In genomic region chr3:71926242-71926560, GRCh38 we compare ENCODE assay signal across 8 cellular contexts.
DNase-seq lines count a peak whose midpoint lies in the region; ATAC-seq, FAIRE-seq and TF ChIP-seq lines count a peak whose summit lies in the region.

No MANE protein-coding gene starts in this region.

- H3K27me3 ChIP-seq in DOHH2 (ENCODE audit: control insufficient read depth, low read length) (peaks cover 62% of the 10 kb centered on the region), small intestine (ENCODE audit: control insufficient read depth in 2 of 2, insufficient read depth in 2 of 2, low read length in 2 of 2) (no peaks in the 10 kb centered on the region)

- WGBS in small intestine, 3 donors = 7 to 27% (median 12%) methylated on average over 2 of the region's 2 CpGs

- H3K36me3 ChIP-seq in DOHH2 (ENCODE audit: control insufficient read depth, low read length) (no peaks in the 10 kb centered on the region), HEK293 (ENCODE audit: control insufficient read depth in 2 of 2, insufficient read depth in 1 of 2, low read length in 2 of 2) (no peaks in the 10 kb centered on the region), small intestine (ENCODE audit: control insufficient read depth in 2 of 2, insufficient read depth in 2 of 2, low read length in 2 of 2) (no peaks in the 10 kb centered on the region)

- no peak overlapping the region for H3K27ac ChIP-seq in DOHH2 (ENCODE audit: low read depth, low read length)
- no peak overlapping the region for H3K27ac ChIP-seq in HEK293 (ENCODE audit: extremely low read depth, low read depth, low read length)
- H3K27ac ChIP-seq in small intestine (ENCODE audit: low read depth in 1 of 2, low read length in 1 of 2) = no peak overlapping the region

- H3K9me2 ChIP-seq in DOHH2 (replicated peaks; ENCODE audit: control insufficient read depth, low read length) = no peaks in the 10 kb centered on the region

- peak; percentile 74 to 84 for DNase-seq in NCI-H526 (lab: John Stamatoyannopoulos, UW)
- peak; percentile 69 for DNase-seq in small intestine

- H3K4me2 ChIP-seq in DOHH2 (ENCODE audit: low read length) = no peak overlapping the region

- no peaks in the 10 kb centered on the region; the same call in 1 of the 2 replicates for H4K20me1 ChIP-seq in DOHH2 (ENCODE audit: control insufficient read depth, insufficient read depth, low read depth, low read length)

- H3K4me3 ChIP-seq in DOHH2 (ENCODE audit: low read length) = no peak overlapping the region
- H3K4me3 ChIP-seq in HEK293 (ENCODE audit: low read depth, low read length) = no peak overlapping the region
- H3K4me3 ChIP-seq in small intestine (ENCODE audit: low read depth in 1 of 2, low read length in 2 of 2) = no peak overlapping the region

- CTCF ChIA-PET in HEK293 (lab: Yijun Ruan, JAX) = interaction anchor here (0.7 to 1.0 kb wide), 4 partner anchors 51 to 911 kb away, joined by 3 to 4 read pairs (median 3); no protein-coding TSS in a partner anchor

- ATAC-seq in esophagus mucosa (peak; percentile 59), HG02938 (IDR thresholded peaks at IDR 0.05; ENCODE audit: unreplicated experiment) (no peak), GM18873 (IDR thresholded peaks at IDR 0.05; ENCODE audit: low FRiP score, unreplicated experiment) (no peak), GM19035 (IDR thresholded peaks at IDR 0.05; ENCODE audit: unreplicated experiment) (no peak)

- TF ChIP-seq CTCF in DOHH2 (IDR thresholded peaks at IDR 0.05; ENCODE audit: low read depth, low read length, poor library complexity, severe bottlenecking) (peak; percentile 57), HEK293 (tag by site-specific recombination; IDR thresholded peaks at IDR 0.05) (no peak)

- POLR2A ChIA-PET in HEK293 (lab: Yijun Ruan, JAX) = interaction anchor here (0.6 kb wide), 1 partner anchor 336 kb away, joined by 3 read pairs; no protein-coding TSS in a partner anchor

- H3K9me3 ChIP-seq in DOHH2 (ENCODE audit: control insufficient read depth, insufficient read depth, low read length) = no peaks in the 10 kb centered on the region
- no peaks in the 10 kb centered on the region for H3K9me3 ChIP-seq in HEK293 (ENCODE audit: control insufficient read depth, insufficient read depth, low read depth, low read length)
- no peaks in the 10 kb centered on the region for H3K9me3 ChIP-seq in small intestine (ENCODE audit: control insufficient read depth, low read depth)

- peaks cover 6% of the 10 kb centered on the region; the same call in 1 of the 2 replicates for H3K4me1 ChIP-seq in DOHH2 (ENCODE audit: control insufficient read depth, low read length)
- H3K4me1 ChIP-seq in HEK293 (ENCODE audit: control insufficient read depth, insufficient read depth, low read length) = no peaks in the 10 kb centered on the region
- peaks cover 0 to 3% of the 10 kb centered on the region in 2 donors for H3K4me1 ChIP-seq in small intestine (ENCODE audit: control insufficient read depth in 2 of 2, insufficient read depth in 1 of 2, low read depth in 1 of 2, low read length in 1 of 2)

- H3F3A ChIP-seq in DOHH2 (ENCODE audit: control insufficient read depth, insufficient read depth) = no peaks in the 10 kb centered on the region

- FAIRE-seq in small intestine (lab: Jason Lieb, UNC) = no peak

- H3K79me2 ChIP-seq in DOHH2 (ENCODE audit: control insufficient read depth, low read length) = no peaks in the 10 kb centered on the region

TF ChIP-seq in HEK293, 187 proteins besides CTCF, POLR2A, EP300 and RAD21:
- TF ChIP-seq ZNF610 (tag by site-specific recombination; IDR thresholded peaks at IDR 0.05; ENCODE audit: borderline replicate concordance) = no peak
- no peak for TF ChIP-seq ZNF624 (tag by site-specific recombination; IDR thresholded peaks at IDR 0.05)
- TF ChIP-seq ZNF654 (tag by site-specific recombination; IDR thresholded peaks at IDR 0.05; ENCODE audit: low read depth) = 0 out of 2 replicates have a peak, but pooled peaks have one; percentile 16
TF ChIP-seq in HEK293: peak in this region for 1.
